ENCODE assay signal across 17 cellular contexts in genomic region chr6:126919947-126920346, GRCh38.
DNase-seq lines count a peak whose midpoint lies in the region; ATAC-seq and TF ChIP-seq lines count a peak whose summit lies in the region.
"Had no signal": no experiment of that assay in that cellular context is flagged by ENCODE, and none has a peak within 500 bp of the region (broad histone marks: within the 10 kb centered on the region; RNA-seq: fewer than 3 reads in every experiment).

No MANE protein-coding gene starts in this region.

- H2AFZ ChIP-seq in trophoblast cell (ENCODE audit: insufficient read depth, low read length, poor library complexity) (no peak overlapping the region), MM.1S (ENCODE audit: low read length) (no peak overlapping the region)

- H2AK5ac ChIP-seq in trophoblast cell (ENCODE audit: low read length) (no peak overlapping the region), mesendoderm (ENCODE audit: low read length) (no peak overlapping the region)

- H3K56ac ChIP-seq in mesendoderm (ENCODE audit: low read length) = no peak overlapping the region

- WGBS in trophoblast cell (ENCODE audit: extremely low coverage, insufficient coverage, insufficient read length) = no CpG with 5 or more reads among the region's 1 CpG
- WGBS in mesendoderm (ENCODE audit: extremely low coverage, insufficient coverage, low lambda C conversion rate) = no CpG with 5 or more reads among the region's 1 CpG

- no peak overlapping the region for H4K12ac ChIP-seq in trophoblast cell (ENCODE audit: low read depth, low read length)

- no peak overlapping the region for H3K9ac ChIP-seq in trophoblast cell (ENCODE audit: low read length)
- H3K9ac ChIP-seq in mesendoderm (ENCODE audit: low read length) = no peak overlapping the region
- H3K9ac ChIP-seq in MM.1S (ENCODE audit: low read length) = no peak overlapping the region

- no peak overlapping the region for H2BK15ac ChIP-seq in mesendoderm (replicated peaks; ENCODE audit: low read depth)

- H3K4me1 ChIP-seq in SJSA1 (replicated peaks) (peaks cover 15% of the 10 kb centered on the region), trophoblast cell (ENCODE audit: control insufficient read depth in 1 of 2, insufficient read depth in 2 of 2, low read length in 2 of 2) (peaks cover 0 to 2% of the 10 kb centered on the region in 2 experiments), mesendoderm (ENCODE audit: control insufficient read depth, low read depth, low read length) (no peaks in the 10 kb centered on the region), MM.1S (ENCODE audit: low read length) (no peaks in the 10 kb centered on the region)

- H3K4me3 ChIP-seq in SJSA1 (no peak overlapping the region), trophoblast cell (ENCODE audit: low read depth, low read length) (no peak overlapping the region), mesendoderm (ENCODE audit: low read length) (no peak overlapping the region), MM.1S (ENCODE audit: low read length) (no peak overlapping the region)
- H3K4me3 ChIP-seq: cardiac muscle cell, gastroesophageal sphincter had no signal

- no peak overlapping the region for H4K91ac ChIP-seq in trophoblast cell (ENCODE audit: low read depth, low read length)

- H2BK12ac ChIP-seq in trophoblast cell (ENCODE audit: low read length) = no peak overlapping the region

- H3K27ac ChIP-seq in SJSA1 (peak overlapping the region; percentile 32), trophoblast cell (ENCODE audit: low read depth, low read length) (peak overlapping the region; percentile 83), mesendoderm (ENCODE audit: low read depth, low read length) (no peak overlapping the region), MM.1S (ENCODE audit: low read length) (no peak overlapping the region)
- H3K27ac ChIP-seq: cardiac muscle cell, gastroesophageal sphincter had no signal

- H4K5ac ChIP-seq in mesendoderm (ENCODE audit: low read length) = no peak overlapping the region

- H3K79me1 ChIP-seq in trophoblast cell (ENCODE audit: low read length) (peaks cover 5% of the 10 kb centered on the region), mesendoderm (ENCODE audit: low read length) (no peaks in the 10 kb centered on the region)

- no peak for TF ChIP-seq CTCF in MM.1S (IDR thresholded peaks at IDR 0.05; ENCODE audit: low read length)

- H4K8ac ChIP-seq in trophoblast cell (ENCODE audit: low read depth, low read length) (no peak overlapping the region), mesendoderm (ENCODE audit: low read depth, low read length) (no peak overlapping the region)

- H2BK120ac ChIP-seq in trophoblast cell (ENCODE audit: insufficient read depth, low read length, poor library complexity) (no peak overlapping the region), mesendoderm (ENCODE audit: low read depth, low read length) (no peak overlapping the region)

- ATAC-seq in HG03442 (IDR thresholded peaks at IDR 0.05; ENCODE audit: unreplicated experiment) = no peak
- ATAC-seq: activated T-cell treated with anti-CD3 and anti-CD28 coated beads, Interleukin-2, amount 50 U/mL, for 4 hours; gastroesophageal sphincter had no signal

- no peak overlapping the region for H3K4ac ChIP-seq in trophoblast cell (ENCODE audit: low read depth, low read length)
- H3K4ac ChIP-seq in mesendoderm (ENCODE audit: low read depth, low read length) = no peak overlapping the region

- peak; percentile 48 for DNase-seq in GM03348 (ENCODE audit: low spot score)
- peak; percentile 41 to 66 for DNase-seq in SJSA1 (ENCODE audit: low read depth in 1 of 2, low spot score in 2 of 2)
- peak; percentile 93 for DNase-seq in fibroblast of gingiva (ENCODE audit: low read depth)
- peak; percentile 35 to 53 for DNase-seq in trophoblast cell
- DNase-seq in UCSD-AML1 (lab: John Stamatoyannopoulos, UW; ENCODE audit: unreplicated experiment) = no peak
- DNase-seq in mesendoderm = no peak
- DNase-seq in MM.1S = no peak
- DNase-seq: activated CD4-positive, CD25-positive, alpha-beta regulatory T cell treated with anti-CD3 and anti-CD28 coated beads, Interleukin-2, amount 50 U/mL, for 72 hours; activated T-cell treated with anti-CD3 and anti-CD28 coated beads, Interleukin-2, amount 50 U/mL, for 4 hours; NCI-H524; occipital lobe; SHP77 treated with DMSO at 0.1 percent for 48 hours; stimulated activated CD4-positive, alpha-beta T cell treated with anti-CD3 and anti-CD28 coated beads, Interleukin-1b, Interleukin-23, amount 100 ng/mL, for 48 hours; stimulated activated naive CD4-positive, alpha-beta T cell treated with Interleukin-2 at 50 U/mL for 16 hours had no signal

- H2BK5ac ChIP-seq in trophoblast cell (ENCODE audit: low read depth, low read length, poor library complexity) (no peak overlapping the region), mesendoderm (ENCODE audit: low read length) (no peak overlapping the region)

- no peak overlapping the region for H3K14ac ChIP-seq in trophoblast cell (ENCODE audit: low read length)

- H3K9me2 ChIP-seq in MM.1S (replicated peaks; ENCODE audit: insufficient read depth, low read length) = no peaks in the 10 kb centered on the region

- no peak overlapping the region for H3K23ac ChIP-seq in trophoblast cell (ENCODE audit: low read length)
- H3K23ac ChIP-seq in mesendoderm (ENCODE audit: low read length) = no peak overlapping the region

- no peaks in the 10 kb centered on the region for H3K79me2 ChIP-seq in trophoblast cell (ENCODE audit: control insufficient read depth, insufficient read depth, low read length, poor library complexity)
- H3K79me2 ChIP-seq in mesendoderm (ENCODE audit: control insufficient read depth, insufficient read depth, low read length) = no peaks in the 10 kb centered on the region
- H3K79me2 ChIP-seq in MM.1S (ENCODE audit: low read length) = no peaks in the 10 kb centered on the region

- H4K20me1 ChIP-seq in MM.1S (ENCODE audit: insufficient read depth, low read length) = no peaks in the 10 kb centered on the region

- no peaks in the 10 kb centered on the region for H3K9me3 ChIP-seq in SJSA1 (replicated peaks)
- no peaks in the 10 kb centered on the region for H3K9me3 ChIP-seq in trophoblast cell (ENCODE audit: insufficient read depth, low read depth, low read length)
- H3K9me3 ChIP-seq in MM.1S (replicated peaks; ENCODE audit: insufficient read depth, low read length) = no peaks in the 10 kb centered on the region
- H3K9me3 ChIP-seq: gastroesophageal sphincter had no signal

- H3K27me3 ChIP-seq in SJSA1 (replicated peaks) = no peaks in the 10 kb centered on the region; the same call in 1 of the 2 replicates
- no peaks in the 10 kb centered on the region for H3K27me3 ChIP-seq in trophoblast cell (ENCODE audit: insufficient read depth, low read length)
- H3K27me3 ChIP-seq in mesendoderm (ENCODE audit: insufficient read depth, low read length, poor library complexity) = no peaks in the 10 kb centered on the region
- no peaks in the 10 kb centered on the region for H3K27me3 ChIP-seq in MM.1S (replicated peaks; ENCODE audit: insufficient read depth, low read length)
- H3K27me3 ChIP-seq: cardiac muscle cell, gastroesophageal sphincter had no signal

- no peak overlapping the region for H3K18ac ChIP-seq in trophoblast cell (ENCODE audit: low read length)
- no peak overlapping the region for H3K18ac ChIP-seq in mesendoderm (ENCODE audit: low read length)

- H3K36me3 ChIP-seq in SJSA1 (no peaks in the 10 kb centered on the region), trophoblast cell (ENCODE audit: control insufficient read depth in 1 of 2, insufficient read depth in 2 of 2, low read length in 2 of 2) (no peaks in the 10 kb centered on the region), mesendoderm (ENCODE audit: control insufficient read depth, insufficient read depth, low read length) (no peaks in the 10 kb centered on the region), MM.1S (replicated peaks; ENCODE audit: insufficient read depth, low read length) (no peaks in the 10 kb centered on the region)
- H3K36me3 ChIP-seq: cardiac muscle cell, gastroesophageal sphincter had no signal

- H3F3A ChIP-seq in MM.1S (ENCODE audit: insufficient read depth, low read length) = no peaks in the 10 kb centered on the region

- H3K4me2 ChIP-seq in trophoblast cell (ENCODE audit: low read length) (no peak overlapping the region), mesendoderm (ENCODE audit: low read length) (no peak overlapping the region), MM.1S (ENCODE audit: low read depth, low read length) (no peak overlapping the region)

Comparison
In these comparisons a context has a peak if more than half of its experiments do, and no peak if none do; other contexts are left out.
1. DNase-seq: peak in GM03348 (single experiment), SJSA1 (2 of 2), fibroblast of gingiva (single experiment) and trophoblast cell (2 of 2); none in UCSD-AML1 (single experiment), mesendoderm (single experiment) and MM.1S (single experiment).
2. H3K27ac ChIP-seq: peak in SJSA1 (single experiment) and trophoblast cell (single experiment); none in mesendoderm (single experiment) and MM.1S (single experiment).